ENCODE assay signal across 8 cellular contexts in genomic region chr15:22979069-22979698, GRCh38. TPM values are rescaled to one million over a fixed set of nuclear protein-coding genes. Genes with fewer than 3 reads are reported as not detected.
DNase-seq lines count a peak whose midpoint lies in the region; ATAC-seq and TF ChIP-seq lines count a peak whose summit lies in the region.

No MANE protein-coding gene starts in this region.

- no peak for TF ChIP-seq CTCF in WERI-Rb-1 (IDR thresholded peaks at IDR 0.05; ENCODE audit: low read depth, low read length)

- H3K36me3 ChIP-seq in WERI-Rb-1: no peaks in the 10 kb centered on the region

- DNase-seq in EL: peak; percentile 63
- DNase-seq in HuH-7.5 (ENCODE audit: low spot score): peak; percentile 73
- peak; percentile 29 for DNase-seq in WERI-Rb-1
- DNase-seq in ecto neural progenitor cell (ENCODE audit: low spot score): peak; percentile 80
- DNase-seq in lung microvascular endothelial cell (ENCODE audit: low read depth in 2 of 2): peak; percentile 63 to 71
- DNase-seq in stimulated activated naive CD8-positive, alpha-beta T cell treated with anti-CD3 and anti-CD28 coated beads, Interleukin-15, Interleukin-2, amounts not matched to agents 100 U/mL and 50 U/mL, for 24 hours: peak; percentile 57
- DNase-seq in DMS153 treated with DMSO at 0.1 percent for 48 hours (lab: John Stamatoyannopoulos, UW; ENCODE audit: unreplicated experiment): no peak

- no peaks in the 10 kb centered on the region for H3K9me3 ChIP-seq in WERI-Rb-1 (ENCODE audit: severe bottlenecking)

- H3K27me3 ChIP-seq in WERI-Rb-1 (ENCODE audit: insufficient read depth, low read depth, severe bottlenecking): peaks cover 59% of the 10 kb centered on the region

- peak overlapping the region; percentile 51 for H3K4me3 ChIP-seq in WERI-Rb-1 (ENCODE audit: low read depth, low read length)

- no peak overlapping the region for H3K27ac ChIP-seq in WERI-Rb-1

- ATAC-seq in GM21515 (IDR thresholded peaks at IDR 0.05; ENCODE audit: unreplicated experiment): peak; percentile 46
- ATAC-seq in stimulated activated naive CD8-positive, alpha-beta T cell treated with anti-CD3 and anti-CD28 coated beads, Interleukin-15, Interleukin-2, amounts not matched to agents 100 U/mL and 50 U/mL, for 24 hours: peak; percentile 62

RNA-seq across cellular contexts. Expression of gene CYFIP1, which starts 1.0 kb away (rescaled TPM):
- 64.3 and 65.2 TPM in 2 replicates for total RNA-seq in lung microvascular endothelial cell
